10 cellular contexts compared by ENCODE assay signal in genomic region chr10:61939575-61940301, GRCh38. TPM values are rescaled to one million over a fixed set of nuclear protein-coding genes. Genes with fewer than 3 reads are reported as not detected.
DNase-seq lines count a peak whose midpoint lies in the region; ATAC-seq, FAIRE-seq and TF ChIP-seq lines count a peak whose summit lies in the region.
"Had no signal": no experiment of that assay in that cellular context is flagged by ENCODE, and none has a peak within 500 bp of the region (broad histone marks: within the 10 kb centered on the region; RNA-seq: fewer than 3 reads in every experiment).

No MANE protein-coding gene starts in this region.

- H3K4me3 ChIP-seq in sigmoid colon = no peak overlapping the region

- H3K27me3 ChIP-seq in sigmoid colon = no peaks in the 10 kb centered on the region

- no peak for TF ChIP-seq POLR2A in sigmoid colon (IDR thresholded peaks at IDR 0.05)

- intact Hi-C loops in sigmoid colon (cut with DNase I) = loop anchor here (5.0 kb wide), 3 partner anchors 37 to 108 kb away; partner anchors contain the start of gene ARID5B

- H3K4me1 ChIP-seq in sigmoid colon = peaks cover 0 to 87% (median 66%) of the 10 kb centered on the region in 4 donors

- ATAC-seq in GM19023 (IDR thresholded peaks at IDR 0.05; ENCODE audit: unreplicated experiment) (no peak), HG03520 (IDR thresholded peaks at IDR 0.05; ENCODE audit: unreplicated experiment) (no peak)
- ATAC-seq: right cardiac atrium had no signal

- H3K9me3 ChIP-seq in sigmoid colon = no peaks in the 10 kb centered on the region

- H3K27ac ChIP-seq in sigmoid colon = peak overlapping the region; percentile 61 to 84 (median 71)

- no peaks in the 10 kb centered on the region for H3K36me3 ChIP-seq in sigmoid colon

- 82 to 90% methylated on average over 3 of the region's 3 CpGs for WGBS in sigmoid colon, 2 donors

- no peak for TF ChIP-seq EP300 in sigmoid colon (IDR thresholded peaks at IDR 0.05)

- no peak for TF ChIP-seq CTCF in sigmoid colon (IDR thresholded peaks at IDR 0.05)

- peak; percentile 45 for DNase-seq in Daoy (ENCODE audit: low read depth)
- peak; percentile 52 for DNase-seq in RCC 7860 (ENCODE audit: low spot score)
- DNase-seq in dedifferentiated amniotic fluid mesenchymal stem cell (ENCODE audit: extremely low spot score) = peak; percentile 86
- DNase-seq in sigmoid colon = no peak
- no peak for DNase-seq in NCI-H1417 (lab: John Stamatoyannopoulos, UW)
- no peak for DNase-seq in NCI-H2171 (lab: John Stamatoyannopoulos, UW)
- DNase-seq: NCI-H1092, right cardiac atrium had no signal

- peak; percentile 94 for FAIRE-seq in RCC 7860 (lab: Jason Lieb, UNC)

RNA-seq across cellular contexts. Expression of gene ARID5B, which starts 38.2 kb away (rescaled TPM):
- 4.7 and 5.0 TPM in 2 replicates for total RNA-seq in Daoy (2014; rRNA removed; shearing (Covaris generic))
- total RNA-seq in sigmoid colon = 100 to 1,000 TPM in 1 of 4 donors, 10 to 100 TPM in 3; 29.6 to 109 (median 61.1) TPM
- 10 to 100 TPM in 1 of 3 donors, 1 to 10 TPM in 2; 2.3 to 13.6 (median 3.0) TPM for polyA plus RNA-seq in sigmoid colon

Comparison
In these comparisons a context has a peak if more than half of its experiments do, and no peak if none do; other contexts are left out.
1. DNase-seq: peak in Daoy (single experiment), RCC 7860 (single experiment) and dedifferentiated amniotic fluid mesenchymal stem cell (single experiment); none in sigmoid colon (single experiment), NCI-H1417 (0 of 3) and NCI-H2171 (single experiment).